In genomic region chr14:90445011-90445410, GRCh38 we compare ENCODE assay signal across 2 cellular contexts.
A peak's percentile ranks its signal among the peaks of the same experiment; 100 is the strongest.
TF ChIP-seq lines count a peak whose summit lies in the region.

No MANE protein-coding gene starts in this region.

TF ChIP-seq in HCT116, 20 proteins besides CTCF, POLR2A, EP300 and RAD21:
- TF ChIP-seq ZBTB33 (IDR thresholded peaks at IDR 0.05; ENCODE audit: extremely low read depth, insufficient replicate concordance, low read length) (no peak), TCF7L2 (IDR thresholded peaks at IDR 0.05; ENCODE audit: borderline replicate concordance, extremely low read depth, insufficient read depth, insufficient read length) (no peak), EGR1 (IDR thresholded peaks at IDR 0.05; ENCODE audit: low read depth) (no peak), POLR2AphosphoS5 (IDR thresholded peaks at IDR 0.05; ENCODE audit: low read depth, low read length) (no peak), SP1 (IDR thresholded peaks at IDR 0.05; ENCODE audit: low read depth) (no peak), CEBPB (IDR thresholded peaks at IDR 0.05; ENCODE audit: low read depth) (no peak), ELF1 (IDR thresholded peaks at IDR 0.05; ENCODE audit: borderline replicate concordance, low read depth) (no peak), ZFX (IDR thresholded peaks at IDR 0.05) (no peak), FOSL1 (IDR thresholded peaks at IDR 0.05; ENCODE audit: low read depth) (no peak), EZH2 (IDR thresholded peaks at IDR 0.05) (no peak), CBX3 (IDR thresholded peaks at IDR 0.05; ENCODE audit: low read depth) (no peak), SIN3A (IDR thresholded peaks at IDR 0.05; ENCODE audit: low read depth) (no peak), ZNF274 (IDR thresholded peaks at IDR 0.05; ENCODE audit: low read depth, low read length) (no peak), JUND (IDR thresholded peaks at IDR 0.05) (no peak)
- TF ChIP-seq, protein P1, sequence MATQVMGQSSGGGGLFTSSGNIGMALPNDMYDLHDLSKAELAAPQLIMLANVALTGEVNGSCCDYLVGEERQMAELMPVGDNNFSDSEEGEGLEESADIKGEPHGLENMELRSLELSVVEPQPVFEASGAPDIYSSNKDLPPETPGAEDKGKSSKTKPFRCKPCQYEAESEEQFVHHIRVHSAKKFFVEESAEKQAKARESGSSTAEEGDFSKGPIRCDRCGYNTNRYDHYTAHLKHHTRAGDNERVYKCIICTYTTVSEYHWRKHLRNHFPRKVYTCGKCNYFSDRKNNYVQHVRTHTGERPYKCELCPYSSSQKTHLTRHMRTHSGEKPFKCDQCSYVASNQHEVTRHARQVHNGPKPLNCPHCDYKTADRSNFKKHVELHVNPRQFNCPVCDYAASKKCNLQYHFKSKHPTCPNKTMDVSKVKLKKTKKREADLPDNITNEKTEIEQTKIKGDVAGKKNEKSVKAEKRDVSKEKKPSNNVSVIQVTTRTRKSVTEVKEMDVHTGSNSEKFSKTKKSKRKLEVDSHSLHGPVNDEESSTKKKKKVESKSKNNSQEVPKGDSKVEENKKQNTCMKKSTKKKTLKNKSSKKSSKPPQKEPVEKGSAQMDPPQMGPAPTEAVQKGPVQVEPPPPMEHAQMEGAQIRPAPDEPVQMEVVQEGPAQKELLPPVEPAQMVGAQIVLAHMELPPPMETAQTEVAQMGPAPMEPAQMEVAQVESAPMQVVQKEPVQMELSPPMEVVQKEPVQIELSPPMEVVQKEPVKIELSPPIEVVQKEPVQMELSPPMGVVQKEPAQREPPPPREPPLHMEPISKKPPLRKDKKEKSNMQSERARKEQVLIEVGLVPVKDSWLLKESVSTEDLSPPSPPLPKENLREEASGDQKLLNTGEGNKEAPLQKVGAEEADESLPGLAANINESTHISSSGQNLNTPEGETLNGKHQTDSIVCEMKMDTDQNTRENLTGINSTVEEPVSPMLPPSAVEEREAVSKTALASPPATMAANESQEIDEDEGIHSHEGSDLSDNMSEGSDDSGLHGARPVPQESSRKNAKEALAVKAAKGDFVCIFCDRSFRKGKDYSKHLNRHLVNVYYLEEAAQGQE (IDR thresholded peaks at IDR 0.05; ENCODE audit: low read depth): no peak
- TF ChIP-seq, protein P2, sequence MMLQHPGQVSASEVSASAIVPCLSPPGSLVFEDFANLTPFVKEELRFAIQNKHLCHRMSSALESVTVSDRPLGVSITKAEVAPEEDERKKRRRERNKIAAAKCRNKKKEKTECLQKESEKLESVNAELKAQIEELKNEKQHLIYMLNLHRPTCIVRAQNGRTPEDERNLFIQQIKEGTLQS (IDR thresholded peaks at IDR 0.05): no peak

TF ChIP-seq in H1, 55 proteins besides CTCF, POLR2A, EP300 and RAD21:
- TF ChIP-seq GABPA (IDR thresholded peaks at IDR 0.05; ENCODE audit: borderline replicate concordance, insufficient read depth, low read length) (no peak), BACH1 (IDR thresholded peaks at IDR 0.05; ENCODE audit: low read length) (no peak), BCL11A (IDR thresholded peaks at IDR 0.05; ENCODE audit: low read depth in 2 of 2, low read length in 2 of 2) (no peak), SP1 (IDR thresholded peaks at IDR 0.05; ENCODE audit: low read depth, low read length) (peak; percentile 87), FOSL1 (IDR thresholded peaks at IDR 0.05; ENCODE audit: insufficient read depth, low read depth, low read length) (no peak), JUND (IDR thresholded peaks at IDR 0.05; ENCODE audit: low read length) (no peak), MAFK (IDR thresholded peaks at IDR 0.05; ENCODE audit: low read depth, low read length) (no peak), YY1 (IDR thresholded peaks at IDR 0.05; ENCODE audit: low read depth, low read length) (0 out of 2 replicates have a peak, but pooled peaks have one; percentile 44), EGR1 (IDR thresholded peaks at IDR 0.05; ENCODE audit: borderline replicate concordance, low read depth, low read length) (no peak), SUZ12 (IDR thresholded peaks at IDR 0.05; ENCODE audit: low read length) (no peak), KDM5A (IDR thresholded peaks at IDR 0.05; ENCODE audit: low read length) (no peak), SP2 (IDR thresholded peaks at IDR 0.05; ENCODE audit: low read length) (peak; percentile 40; the same call in 1 of the 2 replicates), CHD2 (IDR thresholded peaks at IDR 0.05; ENCODE audit: low read length) (peak; percentile 78), TAF7 (optimal IDR thresholded peaks at IDR 0.05; ENCODE audit: borderline replicate concordance, low read depth, low read length) (no peak), CTBP2 (IDR thresholded peaks at IDR 0.05; ENCODE audit: borderline replicate concordance, insufficient read depth, insufficient read length, low read length) (no peak), POU5F1 (IDR thresholded peaks at IDR 0.05; ENCODE audit: low read depth, low read length) (no peak), NANOG (IDR thresholded peaks at IDR 0.05; ENCODE audit: insufficient read depth, low read depth, low read length, poor library complexity, severe bottlenecking) (peak; percentile 48)
